ENCODE assay signal across 8 cellular contexts in the genomic region with DNA sequence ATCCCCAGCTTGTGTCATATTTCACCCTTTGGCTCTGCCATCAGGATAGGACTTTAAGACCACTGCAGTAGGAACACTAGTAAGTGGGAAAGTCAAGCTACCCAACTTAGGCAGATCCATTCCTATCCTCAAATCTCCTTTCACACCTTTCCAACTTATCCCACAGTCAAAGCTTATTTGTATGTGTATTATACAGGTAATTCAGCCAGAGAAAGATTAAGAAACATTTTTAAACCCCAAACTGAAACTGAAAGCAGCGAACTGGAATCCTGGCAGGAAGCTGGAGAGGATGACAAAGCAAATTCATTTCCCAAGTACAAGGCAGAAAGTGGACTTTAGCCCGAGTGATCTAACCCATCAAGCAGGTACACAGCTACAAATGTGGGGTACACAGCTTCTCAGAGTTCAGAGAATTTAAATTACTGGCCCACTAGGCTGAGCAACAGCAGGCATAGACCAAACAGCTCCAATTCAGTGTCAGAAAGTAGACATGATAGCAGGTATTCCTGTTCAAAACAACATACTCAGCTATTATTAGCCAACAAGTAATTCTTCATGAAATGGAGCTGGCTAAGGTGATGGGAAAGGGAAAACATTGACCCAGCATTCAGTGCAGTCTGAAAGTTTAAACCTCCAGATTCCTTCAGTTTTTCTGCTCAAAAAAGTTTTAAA.
DNase-seq lines count a peak whose midpoint lies in the region; ATAC-seq and TF ChIP-seq lines count a peak whose summit lies in the region.

No MANE protein-coding gene starts in this region.

- H3K36me3 ChIP-seq in KMS-11 (ENCODE audit: insufficient read depth) (no peaks in the 10 kb centered on the region), muscle layer of duodenum (ENCODE audit: control insufficient read depth in 1 of 2, insufficient read depth in 2 of 2, low read length in 2 of 2) (peaks cover 7% of the 10 kb centered on the region in 2 donors)

- peak overlapping the region; percentile 100 for H3K27ac ChIP-seq in KMS-11
- H3K27ac ChIP-seq in muscle layer of duodenum (ENCODE audit: low read length): peak overlapping the region; percentile 85

- TF ChIP-seq CTCF in KMS-11 (conservative IDR thresholded peaks at IDR 0.05; ENCODE audit: low read depth, low read length): no peak

- peak overlapping the region; percentile 95 for H3K4me2 ChIP-seq in KMS-11

- H3K27me3 ChIP-seq in KMS-11 (ENCODE audit: insufficient read depth, low read depth) (no peaks in the 10 kb centered on the region), muscle layer of duodenum (ENCODE audit: low read depth, low read length) (no peaks in the 10 kb centered on the region)

- H3K4me3 ChIP-seq in KMS-11 (IDR thresholded peaks at IDR 0.05; ENCODE audit: insufficient read depth, low read depth, low read length): no peak overlapping the region
- H3K4me3 ChIP-seq in muscle layer of duodenum (ENCODE audit: low read depth in 1 of 2, low read length in 2 of 2): peak overlapping the region; percentile 56 to 67

- H3K4me1 ChIP-seq in KMS-11 (ENCODE audit: low read depth, poor library complexity, severe bottlenecking) (peaks cover 92% of the 10 kb centered on the region), muscle layer of duodenum (ENCODE audit: control insufficient read depth in 1 of 2, insufficient read depth in 2 of 2, low read length in 2 of 2) (peaks cover 11 to 22% of the 10 kb centered on the region in 2 donors)

- ATAC-seq in SK-N-SH treated with all-trans-retinoic acid at 6 μM for 48 hours (peak; percentile 78), HG03039 (IDR thresholded peaks at IDR 0.05; ENCODE audit: unreplicated experiment) (no peak), HG03354 (IDR thresholded peaks at IDR 0.05; ENCODE audit: poor library complexity, severe bottlenecking, unreplicated experiment) (no peak)

- H4K20me1 ChIP-seq in KMS-11 (ENCODE audit: insufficient read depth): no peaks in the 10 kb centered on the region

- DNase-seq in DMS153 (lab: John Stamatoyannopoulos, UW) (peak; percentile 55), epidermal melanocyte (ENCODE audit: insufficient read length, low spot score) (peak; percentile 40), SKM-1 (lab: John Stamatoyannopoulos, UW; ENCODE audit: unreplicated experiment) (no peak)

- no peaks in the 10 kb centered on the region for H3K9me3 ChIP-seq in muscle layer of duodenum (ENCODE audit: control insufficient read depth in 1 of 2, low read length in 2 of 2)

- peaks cover 54% of the 10 kb centered on the region for H3K79me2 ChIP-seq in KMS-11 (ENCODE audit: insufficient read depth, low read depth)

- peak overlapping the region; percentile 93 for H3K9ac ChIP-seq in KMS-11

- H2AFZ ChIP-seq in KMS-11 (ENCODE audit: low read depth): peak overlapping the region; percentile 34; the same call in 1 of the 2 replicates

TF ChIP-seq in SK-N-SH treated with all-trans-retinoic acid at 6 μM for 48 hours, 23 proteins besides CTCF, POLR2A, EP300 and RAD21:
- TF ChIP-seq ZNF8 (CRISPR knock-in tag; IDR thresholded peaks at IDR 0.05): no peak
- peak; percentile 72; the same call in 1 of the 2 replicates for TF ChIP-seq SNAI2 (CRISPR knock-in tag; IDR thresholded peaks at IDR 0.05)
